ENCODE assay signal across 21 cellular contexts in genomic region chr3:186544281-186544680, GRCh38.
"Had no signal": no experiment of that assay in that cellular context is flagged by ENCODE, and none has a peak within 500 bp of the region (broad histone marks: within the 10 kb centered on the region; RNA-seq: fewer than 3 reads in every experiment).

CRYGS (minus strand) TSS chr3:186544380; CDS start chr3:186544326, 54 bp downstream.

- DNase-seq: activated CD4-positive, alpha-beta T cell treated with anti-CD3 and anti-CD28 coated beads, Interleukin-2, amount 10 ng/mL, durations not matched to agents 24 days and 14 days; activated CD4-positive, CD25-positive, alpha-beta regulatory T cell; activated CD8-positive, alpha-beta memory T cell treated with anti-CD3 and anti-CD28 coated beads, Interleukin-2, amount 50 U/mL, for 48 hours; activated naive CD8-positive, alpha-beta T cell treated with anti-CD3 and anti-CD28 coated beads, Interleukin-2, amount 10 ng/mL, durations not matched to agents 7 days and 5 days; aorta; dorsolateral prefrontal cortex; endodermal cell; erythroblast; foreskin fibroblast; glutamatergic neuron; hypothalamus; left ventricle myocardium inferior; mesenchymal stem cell; natural killer cell; posterior cingulate gyrus; stimulated activated CD4-positive, alpha-beta T cell treated with anti-CD3 and anti-CD28 coated beads, Interleukin-4, amount 100 ng/mL, for 24 hours; stimulated activated naive CD8-positive, alpha-beta T cell treated with anti-CD3 and anti-CD28 coated beads, Interleukin-15, Interleukin-2, amounts not matched to agents 100 U/mL and 50 U/mL, for 24 hours; upper lobe of left lung had no signal

- H3K4me3 ChIP-seq: dorsolateral prefrontal cortex, left ventricle myocardium inferior, skin epidermis, suprapubic skin, upper lobe of left lung had no signal

- H3K27ac ChIP-seq: dorsolateral prefrontal cortex, left ventricle myocardium inferior, neutrophil, skin epidermis, suprapubic skin, upper lobe of left lung had no signal

- ATAC-seq: natural killer cell; stimulated activated naive CD8-positive, alpha-beta T cell treated with anti-CD3 and anti-CD28 coated beads, Interleukin-15, Interleukin-2, amounts not matched to agents 100 U/mL and 50 U/mL, for 24 hours had no signal

- H3K27me3 ChIP-seq: dorsolateral prefrontal cortex, neutrophil, suprapubic skin, upper lobe of left lung had no signal

- H3K9me3 ChIP-seq: left ventricle myocardium inferior, neutrophil, suprapubic skin, upper lobe of left lung had no signal
